1 cellular context compared by ENCODE assay signal in the genomic region with DNA sequence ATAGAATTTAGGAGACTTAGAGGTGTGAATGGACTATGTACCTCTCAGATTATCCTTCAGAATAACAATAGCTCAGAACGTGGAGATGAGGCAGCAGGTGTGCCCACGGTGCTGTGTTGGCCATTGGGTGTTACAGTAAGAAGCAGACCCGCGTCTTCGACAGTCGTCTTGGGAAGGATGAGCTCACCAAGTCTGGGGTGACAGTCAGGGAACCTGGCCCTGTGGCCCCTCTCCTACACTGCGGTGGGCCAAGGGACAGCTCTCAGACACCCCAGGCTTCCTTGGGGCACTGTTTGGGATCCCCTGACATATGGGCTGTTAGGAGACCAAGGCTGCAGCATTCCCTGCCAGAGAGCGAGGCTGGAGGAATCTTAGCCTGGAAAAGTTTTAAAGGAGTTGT.
TF ChIP-seq lines count a peak whose summit lies in the region.

No MANE protein-coding gene starts in this region.

TF ChIP-seq in H1, 55 proteins besides CTCF, POLR2A, EP300 and RAD21:
- TF ChIP-seq YY1 (IDR thresholded peaks at IDR 0.05; ENCODE audit: low read depth, low read length) (no peak), SUZ12 (IDR thresholded peaks at IDR 0.05; ENCODE audit: low read length) (no peak), SIRT6 (IDR thresholded peaks at IDR 0.05; ENCODE audit: low read length) (no peak), NANOG (IDR thresholded peaks at IDR 0.05; ENCODE audit: insufficient read depth, low read depth, low read length, poor library complexity, severe bottlenecking) (no peak), CBX8 (IDR thresholded peaks at IDR 0.05; ENCODE audit: borderline replicate concordance, low read depth, low read length) (no peak), BACH1 (IDR thresholded peaks at IDR 0.05; ENCODE audit: low read length) (no peak), SRF (IDR thresholded peaks at IDR 0.05; ENCODE audit: low read depth, low read length) (no peak), SIN3A (conservative IDR thresholded peaks at IDR 0.05 in 1 of 2, IDR thresholded peaks at IDR 0.05 in 1 of 2; ENCODE audit: low read depth in 1 of 2, low read length in 2 of 2) (no peak), FOSL1 (IDR thresholded peaks at IDR 0.05; ENCODE audit: insufficient read depth, low read depth, low read length) (no peak), TBP (IDR thresholded peaks at IDR 0.05; ENCODE audit: low read depth, low read length) (no peak)
- TF ChIP-seq, protein P1, sequence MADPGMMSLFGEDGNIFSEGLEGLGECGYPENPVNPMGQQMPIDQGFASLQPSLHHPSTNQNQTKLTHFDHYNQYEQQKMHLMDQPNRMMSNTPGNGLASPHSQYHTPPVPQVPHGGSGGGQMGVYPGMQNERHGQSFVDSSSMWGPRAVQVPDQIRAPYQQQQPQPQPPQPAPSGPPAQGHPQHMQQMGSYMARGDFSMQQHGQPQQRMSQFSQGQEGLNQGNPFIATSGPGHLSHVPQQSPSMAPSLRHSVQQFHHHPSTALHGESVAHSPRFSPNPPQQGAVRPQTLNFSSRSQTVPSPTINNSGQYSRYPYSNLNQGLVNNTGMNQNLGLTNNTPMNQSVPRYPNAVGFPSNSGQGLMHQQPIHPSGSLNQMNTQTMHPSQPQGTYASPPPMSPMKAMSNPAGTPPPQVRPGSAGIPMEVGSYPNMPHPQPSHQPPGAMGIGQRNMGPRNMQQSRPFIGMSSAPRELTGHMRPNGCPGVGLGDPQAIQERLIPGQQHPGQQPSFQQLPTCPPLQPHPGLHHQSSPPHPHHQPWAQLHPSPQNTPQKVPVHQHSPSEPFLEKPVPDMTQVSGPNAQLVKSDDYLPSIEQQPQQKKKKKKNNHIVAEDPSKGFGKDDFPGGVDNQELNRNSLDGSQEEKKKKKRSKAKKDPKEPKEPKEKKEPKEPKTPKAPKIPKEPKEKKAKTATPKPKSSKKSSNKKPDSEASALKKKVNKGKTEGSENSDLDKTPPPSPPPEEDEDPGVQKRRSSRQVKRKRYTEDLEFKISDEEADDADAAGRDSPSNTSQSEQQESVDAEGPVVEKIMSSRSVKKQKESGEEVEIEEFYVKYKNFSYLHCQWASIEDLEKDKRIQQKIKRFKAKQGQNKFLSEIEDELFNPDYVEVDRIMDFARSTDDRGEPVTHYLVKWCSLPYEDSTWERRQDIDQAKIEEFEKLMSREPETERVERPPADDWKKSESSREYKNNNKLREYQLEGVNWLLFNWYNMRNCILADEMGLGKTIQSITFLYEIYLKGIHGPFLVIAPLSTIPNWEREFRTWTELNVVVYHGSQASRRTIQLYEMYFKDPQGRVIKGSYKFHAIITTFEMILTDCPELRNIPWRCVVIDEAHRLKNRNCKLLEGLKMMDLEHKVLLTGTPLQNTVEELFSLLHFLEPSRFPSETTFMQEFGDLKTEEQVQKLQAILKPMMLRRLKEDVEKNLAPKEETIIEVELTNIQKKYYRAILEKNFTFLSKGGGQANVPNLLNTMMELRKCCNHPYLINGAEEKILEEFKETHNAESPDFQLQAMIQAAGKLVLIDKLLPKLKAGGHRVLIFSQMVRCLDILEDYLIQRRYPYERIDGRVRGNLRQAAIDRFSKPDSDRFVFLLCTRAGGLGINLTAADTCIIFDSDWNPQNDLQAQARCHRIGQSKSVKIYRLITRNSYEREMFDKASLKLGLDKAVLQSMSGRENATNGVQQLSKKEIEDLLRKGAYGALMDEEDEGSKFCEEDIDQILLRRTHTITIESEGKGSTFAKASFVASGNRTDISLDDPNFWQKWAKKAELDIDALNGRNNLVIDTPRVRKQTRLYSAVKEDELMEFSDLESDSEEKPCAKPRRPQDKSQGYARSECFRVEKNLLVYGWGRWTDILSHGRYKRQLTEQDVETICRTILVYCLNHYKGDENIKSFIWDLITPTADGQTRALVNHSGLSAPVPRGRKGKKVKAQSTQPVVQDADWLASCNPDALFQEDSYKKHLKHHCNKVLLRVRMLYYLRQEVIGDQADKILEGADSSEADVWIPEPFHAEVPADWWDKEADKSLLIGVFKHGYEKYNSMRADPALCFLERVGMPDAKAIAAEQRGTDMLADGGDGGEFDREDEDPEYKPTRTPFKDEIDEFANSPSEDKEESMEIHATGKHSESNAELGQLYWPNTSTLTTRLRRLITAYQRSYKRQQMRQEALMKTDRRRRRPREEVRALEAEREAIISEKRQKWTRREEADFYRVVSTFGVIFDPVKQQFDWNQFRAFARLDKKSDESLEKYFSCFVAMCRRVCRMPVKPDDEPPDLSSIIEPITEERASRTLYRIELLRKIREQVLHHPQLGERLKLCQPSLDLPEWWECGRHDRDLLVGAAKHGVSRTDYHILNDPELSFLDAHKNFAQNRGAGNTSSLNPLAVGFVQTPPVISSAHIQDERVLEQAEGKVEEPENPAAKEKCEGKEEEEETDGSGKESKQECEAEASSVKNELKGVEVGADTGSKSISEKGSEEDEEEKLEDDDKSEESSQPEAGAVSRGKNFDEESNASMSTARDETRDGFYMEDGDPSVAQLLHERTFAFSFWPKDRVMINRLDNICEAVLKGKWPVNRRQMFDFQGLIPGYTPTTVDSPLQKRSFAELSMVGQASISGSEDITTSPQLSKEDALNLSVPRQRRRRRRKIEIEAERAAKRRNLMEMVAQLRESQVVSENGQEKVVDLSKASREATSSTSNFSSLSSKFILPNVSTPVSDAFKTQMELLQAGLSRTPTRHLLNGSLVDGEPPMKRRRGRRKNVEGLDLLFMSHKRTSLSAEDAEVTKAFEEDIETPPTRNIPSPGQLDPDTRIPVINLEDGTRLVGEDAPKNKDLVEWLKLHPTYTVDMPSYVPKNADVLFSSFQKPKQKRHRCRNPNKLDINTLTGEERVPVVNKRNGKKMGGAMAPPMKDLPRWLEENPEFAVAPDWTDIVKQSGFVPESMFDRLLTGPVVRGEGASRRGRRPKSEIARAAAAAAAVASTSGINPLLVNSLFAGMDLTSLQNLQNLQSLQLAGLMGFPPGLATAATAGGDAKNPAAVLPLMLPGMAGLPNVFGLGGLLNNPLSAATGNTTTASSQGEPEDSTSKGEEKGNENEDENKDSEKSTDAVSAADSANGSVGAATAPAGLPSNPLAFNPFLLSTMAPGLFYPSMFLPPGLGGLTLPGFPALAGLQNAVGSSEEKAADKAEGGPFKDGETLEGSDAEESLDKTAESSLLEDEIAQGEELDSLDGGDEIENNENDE (IDR thresholded peaks at IDR 0.05; ENCODE audit: insufficient replicate concordance, low read length), result no peak
